In genomic region chr1:205923663-205924435, GRCh38 we compare ENCODE assay signal across 1 cellular context.
TF ChIP-seq lines count a peak whose summit lies in the region.

No MANE protein-coding gene starts in this region.

TF ChIP-seq in H1, 55 proteins besides CTCF, POLR2A, EP300 and RAD21:
- TF ChIP-seq HDAC6 (IDR thresholded peaks at IDR 0.05; ENCODE audit: low read depth, low read length), result no peak
- no peak for TF ChIP-seq ZNF274 (IDR thresholded peaks at IDR 0.05; ENCODE audit: borderline replicate concordance, extremely low read depth, low read length)
- no peak for TF ChIP-seq TAF1 (IDR thresholded peaks at IDR 0.05; ENCODE audit: low read depth, low read length)
- no peak for TF ChIP-seq RBBP5 (IDR thresholded peaks at IDR 0.05; ENCODE audit: borderline replicate concordance, low read depth, low read length)
- TF ChIP-seq MAX (IDR thresholded peaks at IDR 0.05), result no peak
- TF ChIP-seq CTBP2 (IDR thresholded peaks at IDR 0.05; ENCODE audit: borderline replicate concordance, insufficient read depth, insufficient read length, low read length), result no peak
- TF ChIP-seq CBX8 (IDR thresholded peaks at IDR 0.05; ENCODE audit: borderline replicate concordance, low read depth, low read length), result no peak
- TF ChIP-seq RNF2 (IDR thresholded peaks at IDR 0.05; ENCODE audit: borderline replicate concordance, low read depth, low read length, missing control alignments, poor library complexity, severe bottlenecking), result no peak
- TF ChIP-seq EZH2 (IDR thresholded peaks at IDR 0.05; ENCODE audit: low read depth, low read length, severe bottlenecking), result no peak
- no peak for TF ChIP-seq TBP (IDR thresholded peaks at IDR 0.05; ENCODE audit: low read depth, low read length)
- TF ChIP-seq BACH1 (IDR thresholded peaks at IDR 0.05; ENCODE audit: low read length), result no peak
- no peak for TF ChIP-seq USF2 (IDR thresholded peaks at IDR 0.05; ENCODE audit: low read length)
- TF ChIP-seq HDAC2 (IDR thresholded peaks at IDR 0.05; ENCODE audit: borderline replicate concordance in 1 of 2, low read depth in 2 of 2, low read length in 2 of 2), result no peak
- no peak for TF ChIP-seq E2F6 (IDR thresholded peaks at IDR 0.05)
- no peak for TF ChIP-seq EGR1 (IDR thresholded peaks at IDR 0.05; ENCODE audit: borderline replicate concordance, low read depth, low read length)
- no peak for TF ChIP-seq SIX5 (IDR thresholded peaks at IDR 0.05; ENCODE audit: low read depth, low read length)
